In the genomic region with DNA sequence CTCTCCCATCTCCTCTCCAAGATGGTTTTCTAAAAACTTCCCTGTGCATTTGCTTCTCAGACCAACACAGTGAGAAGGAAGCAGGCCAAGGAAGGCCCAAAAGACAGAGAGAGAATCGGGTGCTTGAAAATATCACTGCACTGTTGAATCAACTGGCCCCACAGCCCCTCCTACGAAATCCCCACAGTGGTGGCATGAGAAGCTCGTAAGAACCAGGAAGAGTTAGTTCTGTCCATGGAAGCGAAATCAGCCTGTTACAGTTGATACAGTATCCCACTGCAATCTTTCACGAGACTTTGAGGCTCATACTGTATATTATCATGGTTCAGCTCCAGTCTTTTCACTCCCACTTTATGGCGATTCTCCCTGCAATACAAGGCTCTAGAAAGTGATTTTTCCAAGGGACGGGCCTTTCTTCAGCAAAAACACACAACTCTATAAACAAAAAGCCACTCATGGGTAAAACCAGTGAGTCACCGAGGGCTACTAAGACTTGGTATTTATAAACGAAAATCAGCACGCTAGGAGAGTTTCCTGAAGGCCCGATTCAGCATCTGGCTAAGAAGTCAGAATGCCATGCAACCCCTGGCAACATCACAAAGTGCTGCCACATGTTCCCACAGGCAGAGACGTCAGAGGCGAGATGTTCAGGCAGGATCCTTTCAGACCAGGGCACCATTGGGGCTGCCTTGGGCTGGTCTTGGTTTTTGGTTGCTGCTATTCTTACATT, we compare ENCODE assay signal across 19 cellular contexts.
DNase-seq lines count a peak whose midpoint lies in the region; ATAC-seq and TF ChIP-seq lines count a peak whose summit lies in the region.
"Had no signal": no experiment of that assay in that cellular context is flagged by ENCODE, and none has a peak within 500 bp of the region (broad histone marks: within the 10 kb centered on the region; RNA-seq: fewer than 3 reads in every experiment).

No MANE protein-coding gene starts in this region.

- H3K36me3 ChIP-seq in BLaER1 treated with 17β-estradiol and CSF1 and Interleukin-3, amounts not matched to agents 10 nM and 100 nM = no peaks in the 10 kb centered on the region
- H3K36me3 ChIP-seq in MG63 = no peaks in the 10 kb centered on the region
- no peaks in the 10 kb centered on the region for H3K36me3 ChIP-seq in osteoblast (ENCODE audit: insufficient read depth, low read length)
- no peaks in the 10 kb centered on the region for H3K36me3 ChIP-seq in hepatocyte (replicated peaks; ENCODE audit: insufficient read depth, low read depth)
- H3K36me3 ChIP-seq in left lung = no peaks in the 10 kb centered on the region
- H3K36me3 ChIP-seq: ovary, sigmoid colon had no signal

- 79% methylated on average over 13 of the region's 13 CpGs for WGBS in hepatocyte (ENCODE audit: low lambda C conversion rate, missing lambda C conversion rate)

- H3K79me2 ChIP-seq in osteoblast (ENCODE audit: insufficient read depth, low read length) = no peaks in the 10 kb centered on the region
- H3K79me2 ChIP-seq in hepatocyte = no peaks in the 10 kb centered on the region

- H3K27ac ChIP-seq in BLaER1 treated with 17β-estradiol and CSF1 and Interleukin-3, amounts not matched to agents 10 nM and 100 nM = peak overlapping the region in 1 of 11 experiments; percentile 4; a peak in 1 of 22 replicates
- H3K27ac ChIP-seq in osteoblast (ENCODE audit: low read depth, low read length) (peak overlapping the region; percentile 84), hepatocyte (no peak overlapping the region), left lung (no peak overlapping the region)
- H3K27ac ChIP-seq: ovary, sigmoid colon, SK-N-MC, testis had no signal

- intact Hi-C loops in left lung (cut with DNase I) = no loop called here

- peaks cover 0 to 15% (median 0%) of the 10 kb centered on the region in 11 experiments; a peak in 2 of 22 replicates for H4K20me1 ChIP-seq in BLaER1 treated with 17β-estradiol and CSF1 and Interleukin-3, amounts not matched to agents 10 nM and 100 nM
- H4K20me1 ChIP-seq in osteoblast (ENCODE audit: insufficient read depth, low read length) (no peaks in the 10 kb centered on the region), hepatocyte (ENCODE audit: insufficient read depth, poor library complexity, severe bottlenecking) (no peaks in the 10 kb centered on the region)

- H3K9me2 ChIP-seq in hepatocyte (replicated peaks; ENCODE audit: insufficient read depth) = no peaks in the 10 kb centered on the region

- no peaks in the 10 kb centered on the region for H3K9me3 ChIP-seq in BLaER1 treated with 17β-estradiol and CSF1 and Interleukin-3, amounts not matched to agents 10 nM and 100 nM (replicated peaks in 1 of 11)
- no peaks in the 10 kb centered on the region for H3K9me3 ChIP-seq in MG63
- no peaks in the 10 kb centered on the region for H3K9me3 ChIP-seq in osteoblast (ENCODE audit: low read depth, low read length)
- no peaks in the 10 kb centered on the region for H3K9me3 ChIP-seq in hepatocyte (ENCODE audit: low read depth)
- H3K9me3 ChIP-seq in left lung = no peaks in the 10 kb centered on the region
- H3K9me3 ChIP-seq: ovary, sigmoid colon, testis had no signal

- no peak overlapping the region for H3K9ac ChIP-seq in BLaER1 treated with 17β-estradiol and CSF1 and Interleukin-3, amounts not matched to agents 10 nM and 100 nM

- no peak for ATAC-seq in GM21529 (IDR thresholded peaks at IDR 0.05; ENCODE audit: unreplicated experiment)
- no peak for ATAC-seq in HG03520 (IDR thresholded peaks at IDR 0.05; ENCODE audit: unreplicated experiment)
- ATAC-seq in left lung = no peak
- ATAC-seq: CD8-positive, alpha-beta T cell had no signal

- peak overlapping the region; percentile 31 to 82 (median 68); a peak in 20 of 22 replicates for H3K4me2 ChIP-seq in BLaER1 treated with 17β-estradiol and CSF1 and Interleukin-3, amounts not matched to agents 10 nM and 100 nM
- peak overlapping the region; percentile 37 for H3K4me2 ChIP-seq in osteoblast (ENCODE audit: insufficient read depth, low read length)
- H3K4me2 ChIP-seq in hepatocyte = no peak overlapping the region

- H2AFZ ChIP-seq in osteoblast (ENCODE audit: low read length) (peak overlapping the region; percentile 85), hepatocyte (no peak overlapping the region)

- no peak overlapping the region for H3K4me3 ChIP-seq in BLaER1 treated with 17β-estradiol and CSF1 and Interleukin-3, amounts not matched to agents 10 nM and 100 nM
- H3K4me3 ChIP-seq in MG63 (no peak overlapping the region), osteoblast (ENCODE audit: insufficient read depth, low read length) (no peak overlapping the region), hepatocyte (no peak overlapping the region), left lung (no peak overlapping the region)
- H3K4me3 ChIP-seq: ovary, sigmoid colon, SK-N-MC, testis had no signal

- TF ChIP-seq CTCF in osteoblast (IDR thresholded peaks at IDR 0.05; ENCODE audit: extremely low read depth, low read depth, low read length) (no peak), hepatocyte (IDR thresholded peaks at IDR 0.05; ENCODE audit: poor library complexity) (no peak), left lung (IDR thresholded peaks at IDR 0.05) (no peak)

- DNase-seq in MG63 (peak; percentile 98), dedifferentiated amniotic fluid mesenchymal stem cell (ENCODE audit: extremely low spot score) (peak; percentile 92), osteoblast (ENCODE audit: insufficient read length, low spot score, missing footprints) (peak; percentile 96), hepatocyte (ENCODE audit: low spot score) (no peak), left lung (no peak)
- DNase-seq: activated CD4-positive, alpha-beta T cell treated with anti-CD3 and anti-CD28 coated beads, Interleukin-2, amount 50 U/mL, for 48 hours; activated naive CD4-positive, alpha-beta T cell treated with anti-CD3 and anti-CD28 coated beads, Interleukin-2, amount 50 U/mL, for 16 hours; activated T-cell treated with anti-CD3 and anti-CD28 coated beads, Interleukin-2, amount 50 U/mL, for 1 hour; CD8-positive, alpha-beta T cell; Kasumi-1; NCI-H187 treated with DMSO at 0.1 percent for 48 hours; ovary; sigmoid colon; stimulated activated CD4-positive, alpha-beta T cell treated with anti-CD3 and anti-CD28 coated beads, Interleukin-4, amount 100 ng/mL, for 1 hour; testis had no signal

- H3K27me3 ChIP-seq in BLaER1 treated with 17β-estradiol and CSF1 and Interleukin-3, amounts not matched to agents 10 nM and 100 nM = no peaks in the 10 kb centered on the region
- H3K27me3 ChIP-seq in MG63 (no peaks in the 10 kb centered on the region), osteoblast (ENCODE audit: insufficient read depth, low read length) (peaks cover 5% of the 10 kb centered on the region), hepatocyte (no peaks in the 10 kb centered on the region), left lung (no peaks in the 10 kb centered on the region)
- H3K27me3 ChIP-seq: ovary, sigmoid colon, testis had no signal

- peaks cover 16 to 70% (median 67%) of the 10 kb centered on the region in 10 experiments for H3K4me1 ChIP-seq in BLaER1 treated with 17β-estradiol and CSF1 and Interleukin-3, amounts not matched to agents 10 nM and 100 nM
- H3K4me1 ChIP-seq in osteoblast (ENCODE audit: insufficient read depth, low read length) (peaks cover 10% of the 10 kb centered on the region), hepatocyte (ENCODE audit: insufficient read depth) (no peaks in the 10 kb centered on the region), left lung (no peaks in the 10 kb centered on the region)
- H3K4me1 ChIP-seq: sigmoid colon, testis had no signal

Comparison
In these comparisons a context has a peak if more than half of its experiments do, and no peak if none do; other contexts are left out.
1. DNase-seq: peak in MG63 (single experiment), dedifferentiated amniotic fluid mesenchymal stem cell (single experiment) and osteoblast (single experiment); none in hepatocyte (single experiment) and left lung (0 of 2).